24 cellular contexts compared by ENCODE assay signal in the genomic region with DNA sequence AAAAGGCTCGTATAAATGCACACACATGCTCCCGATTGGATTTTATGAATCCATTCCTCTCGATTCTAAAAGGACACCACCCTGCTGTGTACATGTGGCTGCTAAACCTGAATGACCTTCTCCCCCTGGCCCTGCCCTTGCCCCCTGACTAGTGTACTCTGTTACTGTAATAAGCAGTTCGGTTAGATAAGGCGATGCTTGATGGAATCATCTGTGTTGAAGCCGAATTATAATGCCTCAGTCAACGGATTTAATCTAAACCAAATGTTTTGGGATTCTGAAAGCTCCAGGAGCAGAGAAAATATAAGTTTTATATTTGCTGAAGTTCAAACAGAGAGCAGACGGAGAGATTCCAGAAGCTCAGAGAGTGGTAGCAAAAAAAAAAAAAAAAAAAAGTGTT.
A peak's percentile ranks its signal among the peaks of the same experiment; 100 is the strongest.
DNase-seq lines count a peak whose midpoint lies in the region; ATAC-seq and TF ChIP-seq lines count a peak whose summit lies in the region.
"Had no signal": no experiment of that assay in that cellular context is flagged by ENCODE, and none has a peak within 500 bp of the region (broad histone marks: within the 10 kb centered on the region; RNA-seq: fewer than 3 reads in every experiment).

No MANE protein-coding gene starts in this region.

- peaks cover 41% of the 10 kb centered on the region for H3K4me1 ChIP-seq in HUES48 (ENCODE audit: control insufficient read depth, insufficient read depth, low read length)
- H3K4me1 ChIP-seq: A549; BE2C; BLaER1 treated with 17β-estradiol and CSF1 and Interleukin-3, amounts not matched to agents 10 nM and 100 nM had no signal

- H3K27ac Mint-ChIP-seq in WTC11 (no peak overlapping the region), mesothelial cell of epicardium (peak overlapping the region; percentile 89)
- H3K27ac Mint-ChIP-seq: CD4-positive, alpha-beta T cell had no signal

- H3K4me3 ChIP-seq in HUES48 (ENCODE audit: low read depth, low read length) (no peak overlapping the region), dorsolateral prefrontal cortex (no peak overlapping the region)
- H3K4me3 ChIP-seq: A549; BLaER1 treated with 17β-estradiol and CSF1 and Interleukin-3, amounts not matched to agents 10 nM and 100 nM; GM12878; GM23248 had no signal

- no peaks in the 10 kb centered on the region for H3K36me3 ChIP-seq in HUES48 (ENCODE audit: control insufficient read depth, insufficient read depth, low read length)
- H3K36me3 ChIP-seq: BE2C; BLaER1 treated with 17β-estradiol and CSF1 and Interleukin-3, amounts not matched to agents 10 nM and 100 nM had no signal

- intact Hi-C loops in left ventricle myocardium superior (cut with micrococcal nuclease), result no loop called here
- intact Hi-C loops in dorsolateral prefrontal cortex (cut with DNase I), result no loop called here

- no peak for DNase-seq in WTC11 (ENCODE audit: low spot score)
- no peak for DNase-seq in mesothelial cell of epicardium (ENCODE audit: low spot score in 2 of 2, unreplicated experiment in 2 of 2)
- DNase-seq in NCI-H1105 treated with DMSO at 0.1 percent for 48 hours (lab: John Stamatoyannopoulos, UW), result no peak
- DNase-seq in left ventricle myocardium superior, result no peak
- no peak for DNase-seq in dorsolateral prefrontal cortex
- DNase-seq: 8988T; ACHN; AML-193; BE2C; CD4-positive, alpha-beta T cell; CD8-positive, alpha-beta memory T cell; DMS 273 treated with DMSO at 0.1 percent for 48 hours; DMS79; EL; GDM1; GM23248; H9 had no signal

- H3K4me1 Mint-ChIP-seq in WTC11 (peaks cover 41% of the 10 kb centered on the region), mesothelial cell of epicardium (peaks cover 41% of the 10 kb centered on the region)
- H3K4me1 Mint-ChIP-seq: CD14-positive monocyte; CD8-positive, alpha-beta memory T cell had no signal

- H3K4me3 Mint-ChIP-seq in WTC11 (no peak overlapping the region), mesothelial cell of epicardium (no peak overlapping the region)
- H3K4me3 Mint-ChIP-seq: CD14-positive monocyte; CD4-positive, alpha-beta T cell; CD8-positive, alpha-beta memory T cell; H9 had no signal

- CTCF ChIA-PET in WTC11 (lab: Charles Lee), result interaction anchor here (2.6 kb wide), 1 partner anchor 53 kb away, joined by 7 read pairs; no protein-coding TSS in a partner anchor

- POLR2A ChIA-PET in WTC11 (lab: Charles Lee), result no interaction called here

- no peaks in the 10 kb centered on the region for H3K9me3 ChIP-seq in HUES48 (ENCODE audit: control insufficient read depth, insufficient read depth, low read length)
- H3K9me3 ChIP-seq: A549; BE2C; BLaER1 treated with 17β-estradiol and CSF1 and Interleukin-3, amounts not matched to agents 10 nM and 100 nM had no signal

- TF ChIP-seq CTCF in WTC11 (IDR thresholded peaks at IDR 0.05) (no peak), mesothelial cell of epicardium (IDR thresholded peaks at IDR 0.05; ENCODE audit: unreplicated experiment) (no peak), dorsolateral prefrontal cortex (IDR thresholded peaks at IDR 0.05 in 54 of 56, conservative IDR thresholded peaks at IDR 0.05 in 2 of 56; ENCODE audit: low read depth in 1 of 56, partially characterized antibody in 56 of 56) (no peak)

- peaks cover 8% of the 10 kb centered on the region; the same call in 1 of the 2 replicates for H3K9me3 Mint-ChIP-seq in WTC11
- peaks cover 4% of the 10 kb centered on the region for H3K9me3 Mint-ChIP-seq in mesothelial cell of epicardium
- H3K9me3 Mint-ChIP-seq: CD4-positive, alpha-beta T cell; H9 had no signal

- H3K27me3 Mint-ChIP-seq in WTC11 (ENCODE audit: low read depth), result peaks cover 2% of the 10 kb centered on the region; the same call in 1 of the 2 replicates
- H3K27me3 Mint-ChIP-seq in mesothelial cell of epicardium (ENCODE audit: low read depth), result no peaks in the 10 kb centered on the region
- H3K27me3 Mint-ChIP-seq: CD4-positive, alpha-beta T cell; CD8-positive, alpha-beta memory T cell had no signal

- H3K27ac ChIP-seq in HUES48 (ENCODE audit: low read depth, low read length) (peak overlapping the region; percentile 1), dorsolateral prefrontal cortex (no peak overlapping the region)
- H3K27ac ChIP-seq: A549; BLaER1 treated with 17β-estradiol and CSF1 and Interleukin-3, amounts not matched to agents 10 nM and 100 nM; GM23248 had no signal

- H3K36me3 Mint-ChIP-seq in WTC11 (no peaks in the 10 kb centered on the region; the same call in 1 of the 2 replicates), mesothelial cell of epicardium (peaks cover 2% of the 10 kb centered on the region)
- H3K36me3 Mint-ChIP-seq: CD14-positive monocyte; CD8-positive, alpha-beta memory T cell had no signal

- H3K9ac ChIP-seq in HUES48 (ENCODE audit: low read depth, low read length), result no peak overlapping the region
- H3K9ac ChIP-seq: BLaER1 treated with 17β-estradiol and CSF1 and Interleukin-3, amounts not matched to agents 10 nM and 100 nM; GM23248 had no signal

- no peaks in the 10 kb centered on the region for H3K27me3 ChIP-seq in HUES48 (ENCODE audit: control insufficient read depth, insufficient read depth, low read length)
- H3K27me3 ChIP-seq in dorsolateral prefrontal cortex, result peaks cover 0 to 12% (median 0%) of the 10 kb centered on the region in 45 donors
- H3K27me3 ChIP-seq: BE2C; BLaER1 treated with 17β-estradiol and CSF1 and Interleukin-3, amounts not matched to agents 10 nM and 100 nM had no signal

- ATAC-seq in WTC11 (peak; percentile 14; the same call in 1 of the 2 replicates), HG02678 (IDR thresholded peaks at IDR 0.05; ENCODE audit: unreplicated experiment) (no peak), left ventricle myocardium superior (no peak)
- ATAC-seq: A549, GM12878, HCT116 had no signal

TF ChIP-seq in WTC11, 78 proteins besides CTCF, POLR2A, EP300 and RAD21:
- TF ChIP-seq ZNF219 (CRISPR knock-in tag; IDR thresholded peaks at IDR 0.05; ENCODE audit: borderline replicate concordance) (no peak), ATF3 (CRISPR knock-in tag; conservative IDR thresholded peaks at IDR 0.05) (no peak), PREB (CRISPR knock-in tag; IDR thresholded peaks at IDR 0.05; ENCODE audit: borderline replicate concordance) (no peak), MLX (CRISPR knock-in tag; IDR thresholded peaks at IDR 0.05) (no peak), RORB (CRISPR knock-in tag; IDR thresholded peaks at IDR 0.05) (no peak), ATF1 (CRISPR knock-in tag; IDR thresholded peaks at IDR 0.05) (no peak), SP1 (CRISPR knock-in tag; conservative IDR thresholded peaks at IDR 0.05) (no peak), ZNF425 (CRISPR knock-in tag; conservative IDR thresholded peaks at IDR 0.05) (no peak), ZNF671 (CRISPR knock-in tag; IDR thresholded peaks at IDR 0.05) (no peak), CBFB (CRISPR knock-in tag; IDR thresholded peaks at IDR 0.05; ENCODE audit: low read depth) (no peak)
- TF ChIP-seq, protein P1, sequence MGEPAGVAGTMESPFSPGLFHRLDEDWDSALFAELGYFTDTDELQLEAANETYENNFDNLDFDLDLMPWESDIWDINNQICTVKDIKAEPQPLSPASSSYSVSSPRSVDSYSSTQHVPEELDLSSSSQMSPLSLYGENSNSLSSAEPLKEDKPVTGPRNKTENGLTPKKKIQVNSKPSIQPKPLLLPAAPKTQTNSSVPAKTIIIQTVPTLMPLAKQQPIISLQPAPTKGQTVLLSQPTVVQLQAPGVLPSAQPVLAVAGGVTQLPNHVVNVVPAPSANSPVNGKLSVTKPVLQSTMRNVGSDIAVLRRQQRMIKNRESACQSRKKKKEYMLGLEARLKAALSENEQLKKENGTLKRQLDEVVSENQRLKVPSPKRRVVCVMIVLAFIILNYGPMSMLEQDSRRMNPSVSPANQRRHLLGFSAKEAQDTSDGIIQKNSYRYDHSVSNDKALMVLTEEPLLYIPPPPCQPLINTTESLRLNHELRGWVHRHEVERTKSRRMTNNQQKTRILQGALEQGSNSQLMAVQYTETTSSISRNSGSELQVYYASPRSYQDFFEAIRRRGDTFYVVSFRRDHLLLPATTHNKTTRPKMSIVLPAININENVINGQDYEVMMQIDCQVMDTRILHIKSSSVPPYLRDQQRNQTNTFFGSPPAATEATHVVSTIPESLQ (CRISPR knock-in tag; IDR thresholded peaks at IDR 0.05), result no peak
